In genomic region chr14:21106506-21107359, GRCh38 we compare ENCODE assay signal across 8 cellular contexts.
DNase-seq lines count a peak whose midpoint lies in the region; ATAC-seq lines count a peak whose summit lies in the region.

No MANE protein-coding gene starts in this region.

- no peaks in the 10 kb centered on the region for H3K27me3 ChIP-seq in muscle layer of duodenum (ENCODE audit: low read depth, low read length)

- peaks cover 14 to 38% of the 10 kb centered on the region in 2 donors for H3K4me1 ChIP-seq in muscle layer of duodenum (ENCODE audit: control insufficient read depth in 1 of 2, insufficient read depth in 2 of 2, low read length in 2 of 2)

- H3K27ac ChIP-seq in epithelial cell of prostate (peak overlapping the region; percentile 54), muscle layer of duodenum (ENCODE audit: low read length) (peak overlapping the region; percentile 25)

- no peaks in the 10 kb centered on the region for H3K9me3 ChIP-seq in muscle layer of duodenum (ENCODE audit: control insufficient read depth in 1 of 2, low read length in 2 of 2)

- ATAC-seq in HG02610 (IDR thresholded peaks at IDR 0.05; ENCODE audit: unreplicated experiment) = no peak

- H3K4me3 ChIP-seq in muscle layer of duodenum (ENCODE audit: low read depth in 1 of 2, low read length in 2 of 2) = peak overlapping the region in 1 of 2 donors; percentile 28

- peak; percentile 83 for DNase-seq in CD1c-positive myeloid dendritic cell (ENCODE audit: extremely low spot score)
- peak in 73 of 76 experiments; percentile 13 to 83 (median 59) for DNase-seq in HUDEP-2 (lab: John Stamatoyannopoulos, UW; ENCODE audit: unreplicated experiment in 76 of 76)
- peak; percentile 84 for DNase-seq in NOMO-1 treated with DMSO at 0.1 percent for 48 hours (lab: John Stamatoyannopoulos, UW; ENCODE audit: unreplicated experiment)
- peak; percentile 70 for DNase-seq in activated T-cell treated with anti-CD3 and anti-CD28 coated beads for 4 hours
- DNase-seq in epithelial cell of prostate (ENCODE audit: low read depth, low spot score) = no peak
- peak; percentile 86 for DNase-seq in stimulated activated CD8-positive, alpha-beta memory T cell treated with anti-CD3 and anti-CD28 coated beads, Interleukin-4, amount 100 ng/mL, for 48 hours

- no peaks in the 10 kb centered on the region for H3K36me3 ChIP-seq in muscle layer of duodenum (ENCODE audit: control insufficient read depth in 1 of 2, insufficient read depth in 2 of 2, low read length in 2 of 2)
